ENCODE assay signal across 8 cellular contexts in the genomic region with DNA sequence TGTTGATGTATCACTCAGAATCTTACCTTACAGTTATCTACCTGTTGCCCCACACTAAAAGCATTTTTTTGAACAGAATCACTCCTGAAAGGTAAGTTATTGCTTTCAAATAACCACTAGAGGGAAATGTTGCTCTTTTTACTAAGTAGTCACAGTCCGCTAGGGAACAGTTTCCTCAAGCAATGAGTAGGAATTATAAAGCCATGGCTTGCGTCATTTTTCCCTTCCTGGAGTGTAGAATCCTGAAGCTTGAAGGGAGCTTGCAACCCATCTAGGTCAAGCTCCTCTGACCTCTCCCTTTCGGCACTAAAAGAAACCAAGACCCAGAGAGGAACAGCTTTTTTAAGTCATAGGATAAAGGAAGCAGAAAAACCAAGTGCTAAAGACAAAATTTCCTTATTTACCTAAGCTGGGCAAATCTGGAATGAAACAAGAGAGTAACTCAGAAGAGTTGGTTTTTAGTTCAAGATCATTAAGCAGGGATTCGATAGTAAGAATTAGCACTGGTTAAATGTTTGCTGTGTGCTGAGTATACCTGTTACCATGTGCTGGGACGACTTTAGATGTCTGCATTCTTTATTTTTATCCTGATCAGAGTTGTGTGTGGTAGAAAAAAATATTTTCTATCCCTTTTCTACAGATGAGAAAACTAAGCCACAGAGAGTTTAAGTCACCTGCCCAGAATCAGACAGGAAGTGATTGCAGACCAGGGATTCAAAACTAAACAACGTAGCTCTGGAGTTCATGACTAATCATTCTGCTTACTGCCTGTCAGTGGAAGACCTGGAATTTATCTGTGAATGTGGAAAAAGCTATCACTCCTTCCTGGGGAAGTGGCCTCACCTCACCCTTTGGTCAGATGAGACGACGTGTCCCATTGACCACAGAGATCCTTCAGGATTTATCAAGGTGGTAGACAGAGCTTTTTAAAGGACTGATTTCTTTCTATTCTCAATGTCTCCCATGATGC.
A peak's percentile ranks its signal among the peaks of the same experiment; 100 is the strongest.
DNase-seq lines count a peak whose midpoint lies in the region; ATAC-seq, FAIRE-seq and TF ChIP-seq lines count a peak whose summit lies in the region.

No MANE protein-coding gene starts in this region.

- H3K9me3 ChIP-seq in HepG2 (ENCODE audit: low read length) = no peaks in the 10 kb centered on the region

- TF ChIP-seq CTCF in coronary artery (IDR thresholded peaks at IDR 0.05) (peak; percentile 28), HepG2 (CRISPR knock-in tag; IDR thresholded peaks at IDR 0.05) (peak; percentile 83)

- no peak overlapping the region for H2AFZ ChIP-seq in HepG2 (ENCODE audit: low read length)

- POLR2A ChIA-PET in HepG2 (lab: Yijun Ruan, JAX) = interaction anchor here (0.7 to 2.0 kb wide), 4 partner anchors 73 to 631 kb away, joined by 3 to 8 read pairs (median 4); no protein-coding TSS in a partner anchor

- H3K4me3 ChIP-seq in coronary artery (no peak overlapping the region), HepG2 (replicated peaks in 1 of 3; ENCODE audit: insufficient read depth in 1 of 3, low read depth in 2 of 3, low read length in 3 of 3) (peak overlapping the region in 2 of 3 experiments; percentile 11 to 17; a peak in 1 of 6 replicates)

- H4K20me1 ChIP-seq in HepG2 (ENCODE audit: insufficient read depth, low read length) = no peaks in the 10 kb centered on the region

- no TSS peak for BruUV-seq in HepG2 (replicated peaks; lab: Mats Ljungman, UMichigan)

- no peaks in the 10 kb centered on the region for H3K27me3 ChIP-seq in HepG2 (ENCODE audit: control insufficient read depth in 1 of 2, insufficient read depth in 2 of 2, low read length in 2 of 2)

- peak; percentile 46 for ATAC-seq in HG03565 (IDR thresholded peaks at IDR 0.05; ENCODE audit: unreplicated experiment)
- ATAC-seq in HepG2 = peak; percentile 98
- no peak for ATAC-seq in HG03097 (IDR thresholded peaks at IDR 0.05; ENCODE audit: low FRiP score, unreplicated experiment)
- ATAC-seq in GM21423 (IDR thresholded peaks at IDR 0.05; ENCODE audit: unreplicated experiment) = no peak

- no peak overlapping the region for H3K27ac ChIP-seq in coronary artery
- peak overlapping the region; percentile 13 for H3K27ac ChIP-seq in HepG2 (ENCODE audit: extremely low read length, insufficient read depth, low read length)

- DNase-seq in GM03348 (ENCODE audit: low spot score) (peak; percentile 58), NCI-H774 (lab: John Stamatoyannopoulos, UW) (peak; percentile 82), coronary artery (ENCODE audit: low spot score) (no peak), HepG2 (ENCODE audit: low spot score) (peak; percentile 76)
- DNase-seq in activated CD4-positive, alpha-beta T cell treated with anti-CD3 and anti-CD28 coated beads for 48 hours = no peak

- no peaks in the 10 kb centered on the region for H3K79me2 ChIP-seq in HepG2 (ENCODE audit: insufficient read depth, low read length)

- TF ChIP-seq EP300 in HepG2 (IDR thresholded peaks at IDR 0.05; ENCODE audit: low read depth in 2 of 2, low read length in 2 of 2) = no peak
- TF ChIP-seq EP300 in HepG2 (CRISPR knock-in tag; IDR thresholded peaks at IDR 0.05; ENCODE audit: borderline replicate concordance) = no peak

- in situ Hi-C loops in HepG2 (cut with HindIII; ENCODE audit: extremely low pct_ligation_motif_present, low pct_unique_long_range_greater_than_20kb) = loop anchor here (5.0 to 10.0 kb wide), 2 partner anchors 402 to 695 kb away; no protein-coding TSS in a partner anchor

- H3K9ac ChIP-seq in HepG2 (ENCODE audit: insufficient read depth, low read depth, low read length) = peak overlapping the region; percentile 24; the same call in 1 of the 2 replicates

- H3K36me3 ChIP-seq in HepG2 (replicated peaks in 1 of 2; ENCODE audit: control insufficient read depth in 1 of 2, insufficient read depth in 2 of 2, low read length in 2 of 2) = no peaks in the 10 kb centered on the region

- intact Hi-C loops in HepG2 (cut with micrococcal nuclease; ENCODE audit: unreplicated experiment) = loop anchor here (1.0 to 10.0 kb wide), 10 partner anchors 92 to 697 kb away; no protein-coding TSS in a partner anchor

- peaks cover 16% of the 10 kb centered on the region for H3K4me1 ChIP-seq in HepG2 (ENCODE audit: insufficient read depth, low read length)

- CTCF ChIA-PET in HepG2 (lab: Yijun Ruan, JAX; ENCODE audit: low intra/inter-chr PET ratio, low total read pairs) = interaction anchor here (1.2 to 2.4 kb wide), 3 partner anchors 255 to 696 kb away, joined by 3 to 19 read pairs (median 17); no protein-coding TSS in a partner anchor

- 34% methylated on average over 8 of the region's 8 CpGs for WGBS in HepG2 (ENCODE audit: low lambda C conversion rate)

- FAIRE-seq in HepG2 (lab: Jason Lieb, UNC) = peak; percentile 78

- TF ChIP-seq POLR2A in HepG2 (IDR thresholded peaks at IDR 0.05; ENCODE audit: insufficient read depth in 1 of 2, low read depth in 2 of 2, low read length in 2 of 2) = no peak

- H3K4me2 ChIP-seq in HepG2 (ENCODE audit: low read depth, low read length) = peak overlapping the region; percentile 62

- peak; percentile 87 for TF ChIP-seq RAD21 in HepG2 (CRISPR knock-in tag; IDR thresholded peaks at IDR 0.05)

TF ChIP-seq in HepG2, 621 proteins besides CTCF, POLR2A, EP300 and RAD21 (continues in another document):
- TF ChIP-seq MEF2D (CRISPR knock-in tag; IDR thresholded peaks at IDR 0.05) = 0 out of 2 replicates have a peak, but pooled peaks have one; percentile 37
- TF ChIP-seq CREB1 (IDR thresholded peaks at IDR 0.05) = no peak
- peak; percentile 54; the same call in 1 of the 2 replicates for TF ChIP-seq CREB1 (CRISPR knock-in tag; IDR thresholded peaks at IDR 0.05)
- TF ChIP-seq CCDC6 (CRISPR knock-in tag; IDR thresholded peaks at IDR 0.05) = no peak
- TF ChIP-seq ZNF674 (CRISPR knock-in tag; IDR thresholded peaks at IDR 0.05; ENCODE audit: low read depth) = no peak
- no peak for TF ChIP-seq MAF1 (CRISPR knock-in tag; IDR thresholded peaks at IDR 0.05; ENCODE audit: borderline replicate concordance)
- no peak for TF ChIP-seq ESRRA (CRISPR knock-in tag; IDR thresholded peaks at IDR 0.05; ENCODE audit: low read depth)
- TF ChIP-seq, protein P1, sequence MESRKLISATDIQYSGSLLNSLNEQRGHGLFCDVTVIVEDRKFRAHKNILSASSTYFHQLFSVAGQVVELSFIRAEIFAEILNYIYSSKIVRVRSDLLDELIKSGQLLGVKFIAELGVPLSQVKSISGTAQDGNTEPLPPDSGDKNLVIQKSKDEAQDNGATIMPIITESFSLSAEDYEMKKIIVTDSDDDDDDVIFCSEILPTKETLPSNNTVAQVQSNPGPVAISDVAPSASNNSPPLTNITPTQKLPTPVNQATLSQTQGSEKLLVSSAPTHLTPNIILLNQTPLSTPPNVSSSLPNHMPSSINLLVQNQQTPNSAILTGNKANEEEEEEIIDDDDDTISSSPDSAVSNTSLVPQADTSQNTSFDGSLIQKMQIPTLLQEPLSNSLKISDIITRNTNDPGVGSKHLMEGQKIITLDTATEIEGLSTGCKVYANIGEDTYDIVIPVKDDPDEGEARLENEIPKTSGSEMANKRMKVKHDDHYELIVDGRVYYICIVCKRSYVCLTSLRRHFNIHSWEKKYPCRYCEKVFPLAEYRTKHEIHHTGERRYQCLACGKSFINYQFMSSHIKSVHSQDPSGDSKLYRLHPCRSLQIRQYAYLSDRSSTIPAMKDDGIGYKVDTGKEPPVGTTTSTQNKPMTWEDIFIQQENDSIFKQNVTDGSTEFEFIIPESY (CRISPR knock-in tag; IDR thresholded peaks at IDR 0.05) = peak; percentile 81; the same call in 1 of the 2 replicates
- TF ChIP-seq, protein P2, sequence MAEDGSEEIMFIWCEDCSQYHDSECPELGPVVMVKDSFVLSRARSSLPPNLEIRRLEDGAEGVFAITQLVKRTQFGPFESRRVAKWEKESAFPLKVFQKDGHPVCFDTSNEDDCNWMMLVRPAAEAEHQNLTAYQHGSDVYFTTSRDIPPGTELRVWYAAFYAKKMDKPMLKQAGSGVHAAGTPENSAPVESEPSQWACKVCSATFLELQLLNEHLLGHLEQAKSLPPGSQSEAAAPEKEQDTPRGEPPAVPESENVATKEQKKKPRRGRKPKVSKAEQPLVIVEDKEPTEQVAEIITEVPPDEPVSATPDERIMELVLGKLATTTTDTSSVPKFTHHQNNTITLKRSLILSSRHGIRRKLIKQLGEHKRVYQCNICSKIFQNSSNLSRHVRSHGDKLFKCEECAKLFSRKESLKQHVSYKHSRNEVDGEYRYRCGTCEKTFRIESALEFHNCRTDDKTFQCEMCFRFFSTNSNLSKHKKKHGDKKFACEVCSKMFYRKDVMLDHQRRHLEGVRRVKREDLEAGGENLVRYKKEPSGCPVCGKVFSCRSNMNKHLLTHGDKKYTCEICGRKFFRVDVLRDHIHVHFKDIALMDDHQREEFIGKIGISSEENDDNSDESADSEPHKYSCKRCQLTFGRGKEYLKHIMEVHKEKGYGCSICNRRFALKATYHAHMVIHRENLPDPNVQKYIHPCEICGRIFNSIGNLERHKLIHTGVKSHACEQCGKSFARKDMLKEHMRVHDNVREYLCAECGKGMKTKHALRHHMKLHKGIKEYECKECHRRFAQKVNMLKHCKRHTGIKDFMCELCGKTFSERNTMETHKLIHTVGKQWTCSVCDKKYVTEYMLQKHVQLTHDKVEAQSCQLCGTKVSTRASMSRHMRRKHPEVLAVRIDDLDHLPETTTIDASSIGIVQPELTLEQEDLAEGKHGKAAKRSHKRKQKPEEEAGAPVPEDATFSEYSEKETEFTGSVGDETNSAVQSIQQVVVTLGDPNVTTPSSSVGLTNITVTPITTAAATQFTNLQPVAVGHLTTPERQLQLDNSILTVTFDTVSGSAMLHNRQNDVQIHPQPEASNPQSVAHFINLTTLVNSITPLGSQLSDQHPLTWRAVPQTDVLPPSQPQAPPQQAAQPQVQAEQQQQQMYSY (CRISPR knock-in tag; IDR thresholded peaks at IDR 0.05) = no peak
- peak; percentile 97 for TF ChIP-seq SMC3 (IDR thresholded peaks at IDR 0.05; ENCODE audit: low read length)
- TF ChIP-seq, protein P3, sequence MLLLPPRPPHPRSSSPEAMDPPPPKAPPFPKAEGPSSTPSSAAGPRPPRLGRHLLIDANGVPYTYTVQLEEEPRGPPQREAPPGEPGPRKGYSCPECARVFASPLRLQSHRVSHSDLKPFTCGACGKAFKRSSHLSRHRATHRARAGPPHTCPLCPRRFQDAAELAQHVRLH (CRISPR knock-in tag; IDR thresholded peaks at IDR 0.05; ENCODE audit: borderline replicate concordance, low read depth) = no peak
- TF ChIP-seq SOX13 (IDR thresholded peaks at IDR 0.05) = no peak
- no peak for TF ChIP-seq SOX13 (CRISPR knock-in tag; conservative IDR thresholded peaks at IDR 0.05 in 1 of 2, IDR thresholded peaks at IDR 0.05 in 1 of 2)
- 0 out of 2 replicates have a peak, but pooled peaks have one; percentile 9 for TF ChIP-seq PPARG (CRISPR knock-in tag; conservative IDR thresholded peaks at IDR 0.05)
- TF ChIP-seq TAF15 (IDR thresholded peaks at IDR 0.05; ENCODE audit: low read depth, low read length, poor library complexity, severe bottlenecking) = no peak
- TF ChIP-seq, protein P4, sequence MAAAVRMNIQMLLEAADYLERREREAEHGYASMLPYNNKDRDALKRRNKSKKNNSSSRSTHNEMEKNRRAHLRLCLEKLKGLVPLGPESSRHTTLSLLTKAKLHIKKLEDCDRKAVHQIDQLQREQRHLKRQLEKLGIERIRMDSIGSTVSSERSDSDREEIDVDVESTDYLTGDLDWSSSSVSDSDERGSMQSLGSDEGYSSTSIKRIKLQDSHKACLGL (CRISPR knock-in tag; IDR thresholded peaks at IDR 0.05) = no peak

Comparison
In these comparisons a context has a peak if more than half of its experiments do, and no peak if none do; other contexts are left out.
1. DNase-seq: peak in GM03348 (single experiment), NCI-H774 (single experiment) and HepG2 (single experiment); none in coronary artery (single experiment) and activated CD4-positive, alpha-beta T cell treated with anti-CD3 and anti-CD28 coated beads for 48 hours (single experiment).
2. ATAC-seq: peak in HG03565 (single experiment) and HepG2 (single experiment); none in HG03097 (single experiment) and GM21423 (single experiment).